In genomic region chr22:50264946-50265669, GRCh38 we compare ENCODE assay signal across 22 cellular contexts. TPM values are rescaled to one million over a fixed set of nuclear protein-coding genes. Genes with fewer than 3 reads are reported as not detected.
A peak's percentile ranks its signal among the peaks of the same experiment; 100 is the strongest.
DNase-seq lines count a peak whose midpoint lies in the region; ATAC-seq and TF ChIP-seq lines count a peak whose summit lies in the region.
"Had no signal": no experiment of that assay in that cellular context is flagged by ENCODE, and none has a peak within 500 bp of the region (broad histone marks: within the 10 kb centered on the region; RNA-seq: fewer than 3 reads in every experiment).

No MANE protein-coding gene starts in this region.

- H3K36me3 ChIP-seq in right atrium auricular region: no peaks in the 10 kb centered on the region
- H3K36me3 ChIP-seq: MG63 had no signal

- H3K4me3 Mint-ChIP-seq in stimulated activated memory B cell treated with anti-CD40 and anti-IgM and Interleukin-4, amounts not matched to agents 10 μg/mL and 1 μg/mL and 100 μg/mL, for 72 hours: no peak overlapping the region
- H3K4me3 Mint-ChIP-seq in activated T-helper 2 cell treated with anti-CD3 and anti-CD28 coated beads, Interferon-gamma antibody, Interleukin-2, Interleukin-4, amounts not matched to agents 10 μg/mL and 5 μg/mL and 100 μg/mL, durations not matched to agents 14 hours and 24 hours and 36 hours (ENCODE audit: low read depth): no peak overlapping the region
- H3K4me3 Mint-ChIP-seq: CD14-positive monocyte had no signal

- H3K36me3 Mint-ChIP-seq in stimulated activated memory B cell treated with anti-CD40 and anti-IgM and Interleukin-4, amounts not matched to agents 10 μg/mL and 1 μg/mL and 100 μg/mL, for 72 hours: no peaks in the 10 kb centered on the region
- no peaks in the 10 kb centered on the region for H3K36me3 Mint-ChIP-seq in activated T-helper 2 cell treated with anti-CD3 and anti-CD28 coated beads, Interferon-gamma antibody, Interleukin-2, Interleukin-4, amounts not matched to agents 10 μg/mL and 5 μg/mL and 100 μg/mL, durations not matched to agents 14 hours and 24 hours and 36 hours (ENCODE audit: low read depth)
- H3K36me3 Mint-ChIP-seq: CD14-positive monocyte had no signal

- no peaks in the 10 kb centered on the region for H3K9me3 ChIP-seq in right atrium auricular region
- H3K9me3 ChIP-seq: MG63 had no signal

- peaks cover 23% of the 10 kb centered on the region for H3K27me3 Mint-ChIP-seq in stimulated activated memory B cell treated with anti-CD40 and anti-IgM and Interleukin-4, amounts not matched to agents 10 μg/mL and 1 μg/mL and 100 μg/mL, for 72 hours
- peaks cover 12% of the 10 kb centered on the region for H3K27me3 Mint-ChIP-seq in activated T-helper 2 cell treated with anti-CD3 and anti-CD28 coated beads, Interferon-gamma antibody, Interleukin-2, Interleukin-4, amounts not matched to agents 10 μg/mL and 5 μg/mL and 100 μg/mL, durations not matched to agents 14 hours and 24 hours and 36 hours (ENCODE audit: low read depth)

- H3K9me3 Mint-ChIP-seq in stimulated activated memory B cell treated with anti-CD40 and anti-IgM and Interleukin-4, amounts not matched to agents 10 μg/mL and 1 μg/mL and 100 μg/mL, for 72 hours: no peaks in the 10 kb centered on the region
- no peaks in the 10 kb centered on the region for H3K9me3 Mint-ChIP-seq in activated T-helper 2 cell treated with anti-CD3 and anti-CD28 coated beads, Interferon-gamma antibody, Interleukin-2, Interleukin-4, amounts not matched to agents 10 μg/mL and 5 μg/mL and 100 μg/mL, durations not matched to agents 14 hours and 24 hours and 36 hours

- peaks cover 0 to 59% of the 10 kb centered on the region in 2 donors for H3K4me1 ChIP-seq in right atrium auricular region

- peak overlapping the region; percentile 5 for H3K27ac Mint-ChIP-seq in stimulated activated memory B cell treated with anti-CD40 and anti-IgM and Interleukin-4, amounts not matched to agents 10 μg/mL and 1 μg/mL and 100 μg/mL, for 72 hours
- H3K27ac Mint-ChIP-seq in activated T-helper 2 cell treated with anti-CD3 and anti-CD28 coated beads, Interferon-gamma antibody, Interleukin-2, Interleukin-4, amounts not matched to agents 10 μg/mL and 5 μg/mL and 100 μg/mL, durations not matched to agents 14 hours and 24 hours and 36 hours: no peak overlapping the region

- H3K27ac ChIP-seq in right atrium auricular region: no peak overlapping the region
- H3K27ac ChIP-seq: SK-N-MC had no signal

- H3K4me3 ChIP-seq in right atrium auricular region: no peak overlapping the region
- H3K4me3 ChIP-seq: MG63, SK-N-MC had no signal

- peaks cover 55% of the 10 kb centered on the region for H3K4me1 Mint-ChIP-seq in stimulated activated memory B cell treated with anti-CD40 and anti-IgM and Interleukin-4, amounts not matched to agents 10 μg/mL and 1 μg/mL and 100 μg/mL, for 72 hours
- peaks cover 6% of the 10 kb centered on the region for H3K4me1 Mint-ChIP-seq in activated T-helper 2 cell treated with anti-CD3 and anti-CD28 coated beads, Interferon-gamma antibody, Interleukin-2, Interleukin-4, amounts not matched to agents 10 μg/mL and 5 μg/mL and 100 μg/mL, durations not matched to agents 14 hours and 24 hours and 36 hours (ENCODE audit: low read depth)

- ATAC-seq in stimulated activated memory B cell treated with anti-CD40 and anti-IgM and Interleukin-4, amounts not matched to agents 10 μg/mL and 1 μg/mL and 100 μg/mL, for 72 hours: no peak

- DNase-seq in COLO668 (lab: John Stamatoyannopoulos, UW; ENCODE audit: unreplicated experiment) (peak; percentile 17), AG20443 (ENCODE audit: low spot score) (no peak), right atrium auricular region (ENCODE audit: low spot score) (no peak)
- no peak for DNase-seq in activated T-helper 2 cell treated with anti-CD3 and anti-CD28 coated beads, Interferon-gamma antibody, Interleukin-2, Interleukin-4, amounts not matched to agents 10 μg/mL and 5 μg/mL and 100 μg/mL, durations not matched to agents 14 hours and 24 hours and 36 hours (ENCODE audit: low spot score)
- DNase-seq: ACHN, DMS53, GDM1, GOT3, HCEC 1CT, MG63, NCI-H1048, NCI-H1417 treated with DMSO at 0.1 percent for 48 hours, NCI-H187, NCI-H446, NCI-H526 treated with DMSO at 0.1 percent for 48 hours, RPMI8226, SHP77 treated with DMSO at 0.1 percent for 48 hours, SW 1271 had no signal

- intact Hi-C loops in activated T-helper 2 cell treated with anti-CD3 and anti-CD28 coated beads, Interferon-gamma antibody, Interleukin-2, Interleukin-4, amounts not matched to agents 10 μg/mL and 5 μg/mL and 100 μg/mL, durations not matched to agents 14 hours and 24 hours and 36 hours (cut with micrococcal nuclease): no loop called here

- TF ChIP-seq CTCF in right atrium auricular region (IDR thresholded peaks at IDR 0.05): no peak

- no peaks in the 10 kb centered on the region for H3K27me3 ChIP-seq in right atrium auricular region
- H3K27me3 ChIP-seq: MG63 had no signal

TF ChIP-seq in PFSK-1, 5 proteins besides CTCF, POLR2A, EP300 and RAD21:
- TF ChIP-seq SIN3A (IDR thresholded peaks at IDR 0.05; ENCODE audit: borderline replicate concordance, insufficient read depth, low read length) (no peak), FOXP2 (optimal IDR thresholded peaks at IDR 0.05; ENCODE audit: borderline replicate concordance, extremely low read depth, extremely low read length, insufficient read depth) (no peak), TAF1 (IDR thresholded peaks at IDR 0.05; ENCODE audit: borderline replicate concordance, insufficient read depth, low read length) (no peak), REST (IDR thresholded peaks at IDR 0.05; ENCODE audit: insufficient read depth in 1 of 2, low read depth in 2 of 2, low read length in 2 of 2) (peak; percentile 56 to 71), POLR2AphosphoS5 (IDR thresholded peaks at IDR 0.05; ENCODE audit: low read depth, low read length) (no peak)

RNA-seq across cellular contexts. Expression of gene MAPK12, which starts 3.6 kb away (rescaled TPM):
- polyA plus RNA-seq in PFSK-1 (2012; ENCODE audit: insufficient read length, low read depth): 79.9 TPM
- 16.3 and 17.6 TPM in 2 replicates for total RNA-seq in activated T-helper 2 cell treated with anti-CD3 and anti-CD28 coated beads, Interferon-gamma antibody, Interleukin-2, Interleukin-4, amounts not matched to agents 10 μg/mL and 5 μg/mL and 100 μg/mL, durations not matched to agents 14 hours and 24 hours and 36 hours
- total RNA-seq in right atrium auricular region: 10 to 100 TPM in 1 of 2 donors, 1 to 10 TPM in 1; 5.0 to 13.0 TPM

RNA-seq across cellular contexts. Expression of gene MAPK11, which starts 5.1 kb away (rescaled TPM):
- polyA plus RNA-seq in PFSK-1 (2012; ENCODE audit: insufficient read length, low read depth): 22.5 TPM
- 19.0 and 20.9 TPM in 2 replicates for total RNA-seq in activated T-helper 2 cell treated with anti-CD3 and anti-CD28 coated beads, Interferon-gamma antibody, Interleukin-2, Interleukin-4, amounts not matched to agents 10 μg/mL and 5 μg/mL and 100 μg/mL, durations not matched to agents 14 hours and 24 hours and 36 hours
- total RNA-seq in right atrium auricular region: 1 to 10 TPM; 3.7 to 4.0 TPM
- polyA plus RNA-seq: CD14-positive monocyte had no signal

RNA-seq across cellular contexts. Expression of gene HDAC10, which starts 14.0 kb away (rescaled TPM):
- polyA plus RNA-seq in PFSK-1 (2012; ENCODE audit: insufficient read length, low read depth): 107 TPM
- total RNA-seq in activated T-helper 2 cell treated with anti-CD3 and anti-CD28 coated beads, Interferon-gamma antibody, Interleukin-2, Interleukin-4, amounts not matched to agents 10 μg/mL and 5 μg/mL and 100 μg/mL, durations not matched to agents 14 hours and 24 hours and 36 hours: 60.0 and 62.9 TPM in 2 replicates
- total RNA-seq in right atrium auricular region: 1 to 10 TPM; 6.7 to 9.1 TPM

RNA-seq across cellular contexts. Expression of gene TUBGCP6, which starts 20.3 kb away (rescaled TPM):
- 18.6 TPM for polyA plus RNA-seq in PFSK-1 (2012; ENCODE audit: insufficient read length, low read depth)
- 48.8 and 49.6 TPM in 2 replicates for total RNA-seq in activated T-helper 2 cell treated with anti-CD3 and anti-CD28 coated beads, Interferon-gamma antibody, Interleukin-2, Interleukin-4, amounts not matched to agents 10 μg/mL and 5 μg/mL and 100 μg/mL, durations not matched to agents 14 hours and 24 hours and 36 hours
- total RNA-seq in right atrium auricular region: 10 to 100 TPM; 19.5 to 22.1 TPM

RNA-seq across cellular contexts. Expression of gene PLXNB2, which starts 42.3 kb away (rescaled TPM):
- 108 TPM for polyA plus RNA-seq in PFSK-1 (2012; ENCODE audit: insufficient read length, low read depth)
- total RNA-seq in activated T-helper 2 cell treated with anti-CD3 and anti-CD28 coated beads, Interferon-gamma antibody, Interleukin-2, Interleukin-4, amounts not matched to agents 10 μg/mL and 5 μg/mL and 100 μg/mL, durations not matched to agents 14 hours and 24 hours and 36 hours: 9.8 and 11.1 TPM in 2 replicates
- 10 to 100 TPM; 60.3 to 92.8 TPM for total RNA-seq in right atrium auricular region
